Comparison of ENCODE assay signal across 9 cellular contexts in genomic region chr1:64242895-64243756, GRCh38. TPM values are rescaled to one million over a fixed set of nuclear protein-coding genes. Genes with fewer than 3 reads are reported as not detected.
DNase-seq lines count a peak whose midpoint lies in the region; ATAC-seq and TF ChIP-seq lines count a peak whose summit lies in the region.
"Had no signal": no experiment of that assay in that cellular context is flagged by ENCODE, and none has a peak within 500 bp of the region (broad histone marks: within the 10 kb centered on the region; RNA-seq: fewer than 3 reads in every experiment).

No MANE protein-coding gene starts in this region.

- 25% methylated on average over 6 of the region's 6 CpGs for WGBS in right lobe of liver (ENCODE audit: insufficient coverage, low coverage, low lambda C conversion rate, missing lambda C conversion rate)

- TF ChIP-seq CTCF in C4-2B (conservative IDR thresholded peaks at IDR 0.05) (peak; percentile 79), breast epithelium (IDR thresholded peaks at IDR 0.05) (peak in 2 of 3 donors; percentile 50 to 62), right lobe of liver (IDR thresholded peaks at IDR 0.05) (peak; percentile 41 to 52 (median 51))

- intact Hi-C loops in breast epithelium (cut with DNase I; ENCODE audit: low total_unique reads) = no loop called here
- intact Hi-C loops in right lobe of liver (cut with DNase I) = loop anchor here (10.0 kb wide), 2 partner anchors 548 to 628 kb away; no protein-coding TSS in a partner anchor

- no peaks in the 10 kb centered on the region for H3K4me1 ChIP-seq in breast epithelium
- H3K4me1 ChIP-seq in right lobe of liver = peaks cover 0 to 13% (median 0%) of the 10 kb centered on the region in 4 donors

- TF ChIP-seq POLR2A in breast epithelium (IDR thresholded peaks at IDR 0.05) (no peak), right lobe of liver (IDR thresholded peaks at IDR 0.05) (no peak)

- H3K4me3 ChIP-seq in breast epithelium = no peak overlapping the region
- no peak overlapping the region for H3K4me3 ChIP-seq in right lobe of liver
- H3K4me3 ChIP-seq: SJSA1 had no signal

- H3K36me3 ChIP-seq in breast epithelium = no peaks in the 10 kb centered on the region
- no peaks in the 10 kb centered on the region for H3K36me3 ChIP-seq in right lobe of liver
- H3K36me3 ChIP-seq: SJSA1 had no signal

- H3K27me3 ChIP-seq in breast epithelium (no peaks in the 10 kb centered on the region), right lobe of liver (no peaks in the 10 kb centered on the region)
- H3K27me3 ChIP-seq: SJSA1 had no signal

- peak; percentile 49 for ATAC-seq in GM21423 (IDR thresholded peaks at IDR 0.05; ENCODE audit: unreplicated experiment)
- peak in 3 of 4 donors; percentile 44 to 59 (median 59) for ATAC-seq in right lobe of liver
- ATAC-seq in GM21786 (IDR thresholded peaks at IDR 0.05; ENCODE audit: unreplicated experiment) = no peak
- no peak for ATAC-seq in HG02885 (IDR thresholded peaks at IDR 0.05; ENCODE audit: poor library complexity, unreplicated experiment)

- H3K9me3 ChIP-seq in breast epithelium = no peaks in the 10 kb centered on the region
- no peaks in the 10 kb centered on the region for H3K9me3 ChIP-seq in right lobe of liver
- H3K9me3 ChIP-seq: SJSA1 had no signal

- DNase-seq in NCI-H526 treated with DMSO at 0.1 percent for 48 hours (lab: John Stamatoyannopoulos, UW) = peak; percentile 44
- no peak for DNase-seq in breast epithelium (ENCODE audit: low spot score in 2 of 2)
- no peak for DNase-seq in right lobe of liver
- no peak for DNase-seq in stimulated activated CD8-positive, alpha-beta memory T cell treated with anti-CD3 and anti-CD28 coated beads, Interleukin-4, amount 100 ng/mL, for 48 hours

- no peak overlapping the region for H3K27ac ChIP-seq in C4-2B
- no peak overlapping the region for H3K27ac ChIP-seq in breast epithelium
- H3K27ac ChIP-seq in right lobe of liver = no peak overlapping the region
- H3K27ac ChIP-seq: SJSA1 had no signal

RNA-seq across cellular contexts. Expression of gene UBE2U, which starts 39.7 kb away (rescaled TPM):
- total RNA-seq in breast epithelium (not detected), right lobe of liver (not detected)
- total RNA-seq: SJSA1 had no signal

Comparison
In these comparisons a context has a peak if more than half of its experiments do, and no peak if none do; other contexts are left out.
1. ATAC-seq: peak in GM21423 (single experiment) and right lobe of liver (3 of 4); none in GM21786 (single experiment) and HG02885 (single experiment).
2. Peak in every context shown above with its lines, with median percentiles within 50 percentile points of each other: CTCF ChIP-seq.